In the genomic region with DNA sequence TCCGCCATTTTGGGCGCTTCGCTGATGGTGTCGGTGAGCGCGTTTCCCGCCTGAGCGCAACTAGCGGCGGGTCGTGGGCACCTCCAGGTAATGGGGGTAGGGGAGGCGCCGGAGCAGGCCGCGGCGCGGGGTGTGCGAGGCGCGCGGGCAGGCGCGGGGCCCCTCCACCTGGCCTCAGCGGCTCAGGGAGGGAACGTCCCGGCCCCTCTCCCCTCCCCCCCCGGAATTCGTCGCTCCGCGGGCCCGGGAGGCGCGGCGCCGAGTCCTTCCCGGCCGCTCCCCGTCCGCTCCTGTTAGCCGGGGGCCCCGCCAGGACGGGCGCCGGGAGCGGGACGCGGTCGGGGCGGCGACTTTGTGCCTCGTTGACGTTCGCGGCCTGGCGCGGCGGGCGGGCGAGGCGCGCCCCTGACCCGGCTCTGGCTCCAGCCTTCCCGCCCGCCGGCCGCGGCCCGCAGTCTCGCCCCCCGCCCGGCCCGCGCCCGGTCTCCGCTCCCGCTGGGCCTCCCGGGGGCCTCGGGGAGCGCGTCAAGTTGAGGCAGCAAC, we compare ENCODE assay signal across 8 cellular contexts. TPM values are rescaled to one million over a fixed set of nuclear protein-coding genes. Genes with fewer than 3 reads are reported as not detected.
DNase-seq lines count a peak whose midpoint lies in the region; ATAC-seq, FAIRE-seq and TF ChIP-seq lines count a peak whose summit lies in the region.

A gene with protein sequence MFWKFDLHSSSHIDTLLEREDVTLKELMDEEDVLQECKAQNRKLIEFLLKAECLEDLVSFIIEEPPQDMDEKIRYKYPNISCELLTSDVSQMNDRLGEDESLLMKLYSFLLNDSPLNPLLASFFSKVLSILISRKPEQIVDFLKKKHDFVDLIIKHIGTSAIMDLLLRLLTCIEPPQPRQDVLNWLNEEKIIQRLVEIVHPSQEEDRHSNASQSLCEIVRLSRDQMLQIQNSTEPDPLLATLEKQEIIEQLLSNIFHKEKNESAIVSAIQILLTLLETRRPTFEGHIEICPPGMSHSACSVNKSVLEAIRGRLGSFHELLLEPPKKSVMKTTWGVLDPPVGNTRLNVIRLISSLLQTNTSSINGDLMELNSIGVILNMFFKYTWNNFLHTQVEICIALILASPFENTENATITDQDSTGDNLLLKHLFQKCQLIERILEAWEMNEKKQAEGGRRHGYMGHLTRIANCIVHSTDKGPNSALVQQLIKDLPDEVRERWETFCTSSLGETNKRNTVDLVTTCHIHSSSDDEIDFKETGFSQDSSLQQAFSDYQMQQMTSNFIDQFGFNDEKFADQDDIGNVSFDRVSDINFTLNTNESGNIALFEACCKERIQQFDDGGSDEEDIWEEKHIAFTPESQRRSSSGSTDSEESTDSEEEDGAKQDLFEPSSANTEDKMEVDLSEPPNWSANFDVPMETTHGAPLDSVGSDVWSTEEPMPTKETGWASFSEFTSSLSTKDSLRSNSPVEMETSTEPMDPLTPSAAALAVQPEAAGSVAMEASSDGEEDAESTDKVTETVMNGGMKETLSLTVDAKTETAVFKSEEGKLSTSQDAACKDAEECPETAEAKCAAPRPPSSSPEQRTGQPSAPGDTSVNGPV (plus strand): TSS at position 12 of the 543 bp plus-strand sequence. CDS start 76,913 bp downstream, outside the sequence.

- H3K9me3 Mint-ChIP-seq in H9: no peaks in the 10 kb centered on the region; a peak in 1 of 5 replicates

- H3K4me1 ChIP-seq in H9 (ENCODE audit: insufficient read depth, low read length) (peaks cover 4% of the 10 kb centered on the region), OCI-LY1 (ENCODE audit: insufficient read depth, low read length, severe bottlenecking) (peaks cover 40% of the 10 kb centered on the region), aorta (ENCODE audit: control insufficient read depth in 1 of 2, insufficient read depth in 2 of 2, low read length in 2 of 2) (peaks cover 0 to 2% of the 10 kb centered on the region in 2 donors)
- H3K4me1 ChIP-seq in effector memory CD4-positive, alpha-beta T cell (ENCODE audit: control insufficient read depth, insufficient read depth, low read length, poor library complexity, severe bottlenecking): peaks cover 10% of the 10 kb centered on the region

- H3K36me3 ChIP-seq in OCI-LY1 (ENCODE audit: insufficient read depth, low read length) (peaks cover 17% of the 10 kb centered on the region; the same call in 1 of the 2 replicates), aorta (ENCODE audit: control insufficient read depth in 1 of 2, insufficient read depth in 2 of 2, low read length in 1 of 2) (no peaks in the 10 kb centered on the region)
- H3K36me3 ChIP-seq in effector memory CD4-positive, alpha-beta T cell (ENCODE audit: control insufficient read depth, insufficient read depth, low read length): no peaks in the 10 kb centered on the region

- H2AFZ ChIP-seq in H9 (ENCODE audit: low read length) (peak within 1 kb of the TSS; percentile 88), OCI-LY1 (ENCODE audit: low read length) (no peak within 1 kb of the TSS)

- no peak within 1 kb of the TSS for H4K91ac ChIP-seq in H9 (ENCODE audit: insufficient read length, low read depth, low read length)

- peak within 1 kb of the TSS; percentile 94 to 99 (median 98) for H3K27ac Mint-ChIP-seq in H9

- WGBS in H9 (ENCODE audit: extremely low coverage, insufficient read length, low lambda C conversion rate): no CpG with 5 or more reads among the region's 81 CpGs
- 0% methylated on average over 23 to 81 of the region's 81 CpGs for WGBS in aorta, 2 donors

- peak within 1 kb of the TSS; percentile 99 for H3K4me2 ChIP-seq in H9 (ENCODE audit: insufficient read depth, insufficient read length, low read length)
- peak within 1 kb of the TSS; percentile 100 for H3K4me2 ChIP-seq in OCI-LY1 (ENCODE audit: low read length)

- H3K79me1 ChIP-seq in H9 (ENCODE audit: insufficient read depth, low read depth, low read length, poor library complexity, severe bottlenecking): no peaks in the 10 kb centered on the region

- peaks cover 25 to 26% of the 10 kb centered on the region in 2 experiments for H3K4me1 Mint-ChIP-seq in H9

- H4K8ac ChIP-seq in H9 (replicated peaks; ENCODE audit: insufficient read length, low read depth, low read length): no peak within 1 kb of the TSS

- H3K9ac ChIP-seq in H9 (ENCODE audit: extremely low read depth, insufficient read length, low read length) (peak within 1 kb of the TSS; percentile 84), OCI-LY1 (ENCODE audit: low read length) (peak within 1 kb of the TSS; percentile 93)

- peak within 1 kb of the TSS; percentile 98 for H3K18ac ChIP-seq in H9 (ENCODE audit: insufficient read length, low read depth, low read length)

- no peak within 1 kb of the TSS for H2BK15ac ChIP-seq in H9 (ENCODE audit: low read depth, low read length)

- H3K27ac ChIP-seq in H9 (ENCODE audit: insufficient read length, low read depth, low read length): peak within 1 kb of the TSS; percentile 82
- H3K27ac ChIP-seq in OCI-LY1 (ENCODE audit: low read depth, low read length, poor library complexity, severe bottlenecking): peak within 1 kb of the TSS; percentile 76
- peak within 1 kb of the TSS; percentile 98 for H3K27ac ChIP-seq in effector memory CD4-positive, alpha-beta T cell (ENCODE audit: insufficient read depth, low read length, poor library complexity, severe bottlenecking)
- H3K27ac ChIP-seq in aorta (ENCODE audit: low read depth in 1 of 2, low read length in 2 of 2): peak within 1 kb of the TSS; percentile 77 to 99

- peak; percentile 77 for TF ChIP-seq POLR2A in GM12891 (IDR thresholded peaks at IDR 0.05; ENCODE audit: low read depth, low read length)

- H2AK5ac ChIP-seq in H9 (ENCODE audit: insufficient read length, low read length): no peak within 1 kb of the TSS

- no peak for FAIRE-seq in GM12891 (lab: Jason Lieb, UNC)

- H3K9me3 ChIP-seq in H9 (ENCODE audit: control insufficient read depth, low read depth, low read length) (no peaks in the 10 kb centered on the region), OCI-LY1 (ENCODE audit: low read length) (no peaks in the 10 kb centered on the region), aorta (ENCODE audit: control insufficient read depth, low read length) (no peaks in the 10 kb centered on the region)
- no peaks in the 10 kb centered on the region for H3K9me3 ChIP-seq in effector memory CD4-positive, alpha-beta T cell (ENCODE audit: control insufficient read depth, low read length)

- H4K5ac ChIP-seq in H9 (ENCODE audit: insufficient read length, low read depth, low read length): no peak within 1 kb of the TSS

- no peak within 1 kb of the TSS for H2BK20ac ChIP-seq in H9 (ENCODE audit: low read depth, low read length, poor library complexity, severe bottlenecking)

- no peaks in the 10 kb centered on the region for H3F3A ChIP-seq in OCI-LY1 (ENCODE audit: insufficient read depth, low read length)

- H3K4me3 ChIP-seq in OCI-LY1 (ENCODE audit: low read depth, low read length, poor library complexity, severe bottlenecking) (peak within 1 kb of the TSS; percentile 99), aorta (ENCODE audit: low read length in 2 of 2) (peak within 1 kb of the TSS; percentile 98 to 99)
- H3K4me3 ChIP-seq in effector memory CD4-positive, alpha-beta T cell (ENCODE audit: insufficient read depth, low read depth, low read length, poor library complexity, severe bottlenecking): peak within 1 kb of the TSS; percentile 95

- peaks cover 6% of the 10 kb centered on the region for H3K23me2 ChIP-seq in H9 (ENCODE audit: insufficient read length, low read depth, low read length, poor library complexity, severe bottlenecking)

- H3K27me3 Mint-ChIP-seq in H9 (ENCODE audit: low read depth): peaks cover 3% of the 10 kb centered on the region; the same call in 1 of the 2 replicates

- peak within 1 kb of the TSS; percentile 90 to 94 for H3K4me3 Mint-ChIP-seq in H9

- intact Hi-C loops in aorta (cut with DNase I): loop anchor here (5.0 to 10.0 kb wide), 3 partner anchors 41 to 114 kb away; no protein-coding TSS in a partner anchor

- H3K79me2 ChIP-seq in H9 (ENCODE audit: insufficient read depth, low read length): peaks cover 42% of the 10 kb centered on the region
- H3K79me2 ChIP-seq in OCI-LY1 (ENCODE audit: insufficient read depth, low read length): peaks cover 49% of the 10 kb centered on the region

- no peaks in the 10 kb centered on the region for H3K9me2 ChIP-seq in OCI-LY1 (ENCODE audit: low read depth, low read length)

- H2BK5ac ChIP-seq in H9 (ENCODE audit: insufficient read length, low read length): no peak within 1 kb of the TSS

- H2BK12ac ChIP-seq in H9 (ENCODE audit: insufficient read length, low read depth, low read length): peak within 1 kb of the TSS; percentile 41

- no peak within 1 kb of the TSS for H2BK120ac ChIP-seq in H9 (ENCODE audit: low read depth, low read length, poor library complexity, severe bottlenecking)

- no peak within 1 kb of the TSS for H3K23ac ChIP-seq in H9 (ENCODE audit: insufficient read length, low read depth, low read length)

- H3K4ac ChIP-seq in H9 (ENCODE audit: low read depth, low read length): no peak within 1 kb of the TSS

- H3K27me3 ChIP-seq in H9 (ENCODE audit: insufficient read depth, low read length) (no peaks in the 10 kb centered on the region), OCI-LY1 (ENCODE audit: insufficient read depth, low read length) (no peaks in the 10 kb centered on the region; the same call in 1 of the 2 replicates), aorta (ENCODE audit: control insufficient read depth in 1 of 2, insufficient read depth in 2 of 2, low read length in 1 of 2) (no peaks in the 10 kb centered on the region)
- H3K27me3 ChIP-seq in effector memory CD4-positive, alpha-beta T cell (replicated peaks; ENCODE audit: control insufficient read depth, insufficient read depth, low read length, poor library complexity, severe bottlenecking): no peaks in the 10 kb centered on the region

- no peak for DNase-seq in GM12891 (ENCODE audit: insufficient read length, low spot score)
- no peak for DNase-seq in H9
- DNase-seq in effector memory CD4-positive, alpha-beta T cell: no peak
- no peak for DNase-seq in mucosa of gallbladder (ENCODE audit: low spot score)
- DNase-seq in aorta: no peak
- DNase-seq in middle frontal gyrus (ENCODE audit: extremely low spot score, low spot score): no peak
- DNase-seq in stimulated activated CD4-positive, alpha-beta T cell treated with anti-CD3 and anti-CD28 coated beads, Interleukin-4, amount 100 ng/mL, for 4 hours: no peak

- no peak for TF ChIP-seq CTCF in H9 (conservative IDR thresholded peaks at IDR 0.05)
- no peak for TF ChIP-seq CTCF in OCI-LY1 (IDR thresholded peaks at IDR 0.05; ENCODE audit: low read length)

- H3K36me3 Mint-ChIP-seq in H9 (ENCODE audit: insufficient read depth in 1 of 3, low read depth in 3 of 3): peaks cover 0 to 4% (median 4%) of the 10 kb centered on the region in 3 experiments; a peak in 3 of 7 replicates

- H4K20me1 ChIP-seq in H9 (ENCODE audit: control insufficient read depth, insufficient read depth, insufficient read length) (peaks cover 4% of the 10 kb centered on the region), OCI-LY1 (ENCODE audit: insufficient read depth, low read length) (0 out of 2 replicates have a peak, but pooled peaks cover 3% of the 10 kb centered on the region)

- H3K56ac ChIP-seq in H9 (ENCODE audit: insufficient read length, low read depth, low read length): peak within 1 kb of the TSS; percentile 69

- peak within 1 kb of the TSS; percentile 96 for H3K14ac ChIP-seq in H9 (ENCODE audit: insufficient read depth, low read length)

- ATAC-seq in aorta (ENCODE audit: low FRiP score): peak; percentile 74

- no peak within 1 kb of the TSS for H3T11ph ChIP-seq in H9 (ENCODE audit: low read length)

RNA-seq across cellular contexts. Expression of the gene that starts here (rescaled TPM):
- polyA plus RNA-seq in GM12891 (2012; ENCODE audit: low read depth, missing spikeins): 31.2 TPM
- total RNA-seq in H9 (2021): 138 and 139 TPM in 2 replicates
- 114 TPM for total RNA-seq in mucosa of gallbladder
- total RNA-seq in aorta: 100 to 1,000 TPM in 1 of 2 donors, 10 to 100 TPM in 1; 96.1 to 109 TPM
- polyA plus RNA-seq in aorta: 10 to 100 TPM; 18.8 to 34.7 TPM
